In genomic region chr2:38514603-38515154, GRCh38 we compare ENCODE assay signal across 1 cellular context.
A peak's percentile ranks its signal among the peaks of the same experiment; 100 is the strongest.
TF ChIP-seq lines count a peak whose summit lies in the region.

No MANE protein-coding gene starts in this region.

TF ChIP-seq in K562, 482 proteins besides CTCF, POLR2A, EP300 and RAD21 (continued from another document):
- TF ChIP-seq THAP7 (CRISPR knock-in tag; IDR thresholded peaks at IDR 0.05) (no peak), CUX1 (CRISPR knock-in tag; IDR thresholded peaks at IDR 0.05) (0 out of 2 replicates have a peak, but pooled peaks have one; percentile 4), RUNX1 (IDR thresholded peaks at IDR 0.05; ENCODE audit: low read depth) (no peak), AFF1 (IDR thresholded peaks at IDR 0.05; ENCODE audit: low read depth in 1 of 2, partially characterized antibody in 2 of 2) (peak in 1 of 2 experiments; percentile 9), HDGF (IDR thresholded peaks at IDR 0.05) (no peak), XRCC5 (IDR thresholded peaks at IDR 0.05; ENCODE audit: low read depth, low read length) (no peak), ZNF280B (CRISPR knock-in tag; IDR thresholded peaks at IDR 0.05) (no peak), MECOM (CRISPR knock-in tag; IDR thresholded peaks at IDR 0.05) (0 out of 2 replicates have a peak, but pooled peaks have one; percentile 32), ZNF589 (CRISPR knock-in tag; IDR thresholded peaks at IDR 0.05; ENCODE audit: low read depth) (no peak), TOE1 (IDR thresholded peaks at IDR 0.05; ENCODE audit: borderline replicate concordance) (no peak), TOE1 (CRISPR knock-in tag; IDR thresholded peaks at IDR 0.05; ENCODE audit: borderline replicate concordance, low read depth) (no peak), CEBPG (CRISPR knock-in tag; IDR thresholded peaks at IDR 0.05) (peak; percentile 35; the same call in 1 of the 2 replicates), CEBPG (tag; conservative IDR thresholded peaks at IDR 0.05 in 1 of 2, IDR thresholded peaks at IDR 0.05 in 1 of 2) (peak in 1 of 2 experiments; percentile 57; a peak in 2 of 4 replicates), PHF20 (IDR thresholded peaks at IDR 0.05; ENCODE audit: partially characterized antibody) (no peak), PBX2 (CRISPR knock-in tag; IDR thresholded peaks at IDR 0.05; ENCODE audit: low read depth) (no peak), PBX2 (tag; conservative IDR thresholded peaks at IDR 0.05; ENCODE audit: low read depth) (peak; percentile 38), XRCC4 (IDR thresholded peaks at IDR 0.05; ENCODE audit: extremely low read depth, insufficient read depth, insufficient read length) (no peak), PKNOX1 (IDR thresholded peaks at IDR 0.05) (peak; percentile 43; the same call in 1 of the 2 replicates)
